In genomic region chr4:15656038-15656470, GRCh38 we compare ENCODE assay signal across 7 cellular contexts. TPM values are rescaled to one million over a fixed set of nuclear protein-coding genes. Genes with fewer than 3 reads are reported as not detected.
DNase-seq lines count a peak whose midpoint lies in the region; ATAC-seq and TF ChIP-seq lines count a peak whose summit lies in the region.

No MANE protein-coding gene starts in this region.

- peak overlapping the region; percentile 65; the same call in 1 of the 2 replicates for H3K4me3 ChIP-seq in HFF-Myc (replicated peaks; ENCODE audit: low read depth, low read length)
- peak overlapping the region; percentile 77 to 89 (median 88) for H3K4me3 ChIP-seq in esophagus muscularis mucosa
- peak overlapping the region; percentile 82 to 92 for H3K4me3 ChIP-seq in neutrophil (ENCODE audit: low read depth in 1 of 2, low read length in 1 of 2)

- no peak for TF ChIP-seq POLR2A in esophagus muscularis mucosa (IDR thresholded peaks at IDR 0.05; ENCODE audit: low read depth)

- POLR2A ChIA-PET in RWPE1 (lab: Yijun Ruan, JAX; ENCODE audit: low non-redundant PET) = no interaction called here

- CTCF ChIA-PET in RWPE1 (lab: Yijun Ruan, JAX) = interaction anchor here (0.8 kb wide), 1 partner anchor 26 kb away, joined by 5 read pairs; no protein-coding TSS in a partner anchor

- TF ChIP-seq EP300 in esophagus muscularis mucosa (IDR thresholded peaks at IDR 0.05) = no peak

- H3K9me3 ChIP-seq in esophagus muscularis mucosa (no peaks in the 10 kb centered on the region), neutrophil (no peaks in the 10 kb centered on the region)

- H3K27me3 ChIP-seq in esophagus muscularis mucosa (no peaks in the 10 kb centered on the region), neutrophil (no peaks in the 10 kb centered on the region)

- TF ChIP-seq CTCF in HFF-Myc (IDR thresholded peaks at IDR 0.05; ENCODE audit: low read depth, low read length, missing control alignments) = no peak
- no peak for TF ChIP-seq CTCF in RWPE1 (conservative IDR thresholded peaks at IDR 0.05; ENCODE audit: low read depth)
- TF ChIP-seq CTCF in esophagus muscularis mucosa (IDR thresholded peaks at IDR 0.05) = no peak
- no peak for TF ChIP-seq CTCF in neutrophil (IDR thresholded peaks at IDR 0.05)

- ATAC-seq in HG03025 (IDR thresholded peaks at IDR 0.05; ENCODE audit: low FRiP score, unreplicated experiment) (no peak), HG02759 (IDR thresholded peaks at IDR 0.05; ENCODE audit: unreplicated experiment) (no peak), GM18868 (IDR thresholded peaks at IDR 0.05; ENCODE audit: unreplicated experiment) (no peak)

- intact Hi-C loops in esophagus muscularis mucosa (cut with DNase I) = loop anchor here (10.0 kb wide), 1 partner anchor 651 kb away; the partner anchor contains the start of gene CPEB2

- peaks cover 28 to 41% (median 40%) of the 10 kb centered on the region in 4 donors for H3K4me1 ChIP-seq in esophagus muscularis mucosa
- H3K4me1 ChIP-seq in neutrophil (ENCODE audit: control insufficient read depth in 1 of 2, insufficient read depth in 1 of 2, low read depth in 1 of 2, low read length in 1 of 2) = peaks cover 59 to 87% of the 10 kb centered on the region in 2 experiments

- DNase-seq in HFF-Myc (ENCODE audit: extremely low read depth, low read depth) = no peak
- no peak for DNase-seq in RWPE1 (ENCODE audit: low spot score)
- DNase-seq in esophagus muscularis mucosa (ENCODE audit: extremely low spot score) = no peak

- H3K27ac ChIP-seq in RWPE1 (peak overlapping the region; percentile 93), esophagus muscularis mucosa (replicated peaks in 1 of 4) (peak overlapping the region; percentile 95 to 99 (median 98)), neutrophil (peak overlapping the region; percentile 99)

- 63% methylated on average over 12 of the region's 12 CpGs for WGBS in esophagus muscularis mucosa

- H3K36me3 ChIP-seq in esophagus muscularis mucosa (no peaks in the 10 kb centered on the region), neutrophil (peaks cover 28% of the 10 kb centered on the region)

RNA-seq across cellular contexts. Expression of gene FBXL5, which starts 0.9 kb away (rescaled TPM):
- total RNA-seq in esophagus muscularis mucosa = 100 to 1,000 TPM in 3 of 4 donors, 10 to 100 TPM in 1; 67.8 to 141 (median 140) TPM

RNA-seq across cellular contexts. Expression of gene FAM200B, which starts 25.6 kb away (rescaled TPM):
- 10 to 100 TPM; 40.4 to 88.5 (median 71.2) TPM for total RNA-seq in esophagus muscularis mucosa

RNA-seq across cellular contexts. Expression of gene BST1, which starts 46.8 kb away (rescaled TPM):
- 1 to 10 TPM; 2.5 to 6.0 (median 4.3) TPM for total RNA-seq in esophagus muscularis mucosa
